ENCODE assay signal across 1 cellular context in the genomic region with DNA sequence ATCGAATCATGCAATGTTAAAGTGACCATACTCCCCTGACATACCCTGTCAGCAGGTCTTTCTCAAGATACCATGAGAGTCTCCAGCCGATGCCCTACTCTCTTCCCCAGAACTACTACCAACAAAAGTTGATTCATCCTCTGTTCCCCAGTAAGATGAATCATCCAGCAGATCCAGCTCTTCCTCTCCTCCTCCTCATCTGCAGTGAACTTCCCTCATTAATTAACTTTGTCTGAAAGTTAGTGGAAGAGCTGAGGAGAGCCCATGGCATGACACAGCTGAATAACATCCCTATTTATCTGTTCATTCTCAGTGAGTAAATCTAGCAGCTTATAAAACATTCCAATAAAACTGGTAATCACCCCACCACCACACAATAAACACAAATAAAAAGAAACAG.
TF ChIP-seq lines count a peak whose summit lies in the region.

No MANE protein-coding gene starts in this region.

TF ChIP-seq in WTC11, 78 proteins besides CTCF, POLR2A, EP300 and RAD21:
- TF ChIP-seq IRF2 (CRISPR knock-in tag; IDR thresholded peaks at IDR 0.05; ENCODE audit: borderline replicate concordance, low read depth) (no peak), KAT7 (CRISPR knock-in tag; IDR thresholded peaks at IDR 0.05; ENCODE audit: borderline replicate concordance) (no peak), RORB (CRISPR knock-in tag; IDR thresholded peaks at IDR 0.05) (no peak), ZNF219 (CRISPR knock-in tag; IDR thresholded peaks at IDR 0.05; ENCODE audit: borderline replicate concordance) (no peak), CREB1 (CRISPR knock-in tag; IDR thresholded peaks at IDR 0.05) (no peak), EMX1 (CRISPR knock-in tag; IDR thresholded peaks at IDR 0.05) (no peak), ZNF263 (CRISPR knock-in tag; IDR thresholded peaks at IDR 0.05; ENCODE audit: low read depth) (no peak), ZNF396 (CRISPR knock-in tag; IDR thresholded peaks at IDR 0.05; ENCODE audit: borderline replicate concordance) (no peak), OVOL2 (CRISPR knock-in tag; IDR thresholded peaks at IDR 0.05; ENCODE audit: borderline replicate concordance) (no peak)
- TF ChIP-seq, protein P1, sequence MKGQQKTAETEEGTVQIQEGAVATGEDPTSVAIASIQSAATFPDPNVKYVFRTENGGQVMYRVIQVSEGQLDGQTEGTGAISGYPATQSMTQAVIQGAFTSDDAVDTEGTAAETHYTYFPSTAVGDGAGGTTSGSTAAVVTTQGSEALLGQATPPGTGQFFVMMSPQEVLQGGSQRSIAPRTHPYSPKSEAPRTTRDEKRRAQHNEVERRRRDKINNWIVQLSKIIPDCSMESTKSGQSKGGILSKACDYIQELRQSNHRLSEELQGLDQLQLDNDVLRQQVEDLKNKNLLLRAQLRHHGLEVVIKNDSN (CRISPR knock-in tag; IDR thresholded peaks at IDR 0.05): no peak
- TF ChIP-seq, protein P2, sequence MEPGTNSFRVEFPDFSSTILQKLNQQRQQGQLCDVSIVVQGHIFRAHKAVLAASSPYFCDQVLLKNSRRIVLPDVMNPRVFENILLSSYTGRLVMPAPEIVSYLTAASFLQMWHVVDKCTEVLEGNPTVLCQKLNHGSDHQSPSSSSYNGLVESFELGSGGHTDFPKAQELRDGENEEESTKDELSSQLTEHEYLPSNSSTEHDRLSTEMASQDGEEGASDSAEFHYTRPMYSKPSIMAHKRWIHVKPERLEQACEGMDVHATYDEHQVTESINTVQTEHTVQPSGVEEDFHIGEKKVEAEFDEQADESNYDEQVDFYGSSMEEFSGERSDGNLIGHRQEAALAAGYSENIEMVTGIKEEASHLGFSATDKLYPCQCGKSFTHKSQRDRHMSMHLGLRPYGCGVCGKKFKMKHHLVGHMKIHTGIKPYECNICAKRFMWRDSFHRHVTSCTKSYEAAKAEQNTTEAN (CRISPR knock-in tag; IDR thresholded peaks at IDR 0.05): no peak
- TF ChIP-seq, protein P3, sequence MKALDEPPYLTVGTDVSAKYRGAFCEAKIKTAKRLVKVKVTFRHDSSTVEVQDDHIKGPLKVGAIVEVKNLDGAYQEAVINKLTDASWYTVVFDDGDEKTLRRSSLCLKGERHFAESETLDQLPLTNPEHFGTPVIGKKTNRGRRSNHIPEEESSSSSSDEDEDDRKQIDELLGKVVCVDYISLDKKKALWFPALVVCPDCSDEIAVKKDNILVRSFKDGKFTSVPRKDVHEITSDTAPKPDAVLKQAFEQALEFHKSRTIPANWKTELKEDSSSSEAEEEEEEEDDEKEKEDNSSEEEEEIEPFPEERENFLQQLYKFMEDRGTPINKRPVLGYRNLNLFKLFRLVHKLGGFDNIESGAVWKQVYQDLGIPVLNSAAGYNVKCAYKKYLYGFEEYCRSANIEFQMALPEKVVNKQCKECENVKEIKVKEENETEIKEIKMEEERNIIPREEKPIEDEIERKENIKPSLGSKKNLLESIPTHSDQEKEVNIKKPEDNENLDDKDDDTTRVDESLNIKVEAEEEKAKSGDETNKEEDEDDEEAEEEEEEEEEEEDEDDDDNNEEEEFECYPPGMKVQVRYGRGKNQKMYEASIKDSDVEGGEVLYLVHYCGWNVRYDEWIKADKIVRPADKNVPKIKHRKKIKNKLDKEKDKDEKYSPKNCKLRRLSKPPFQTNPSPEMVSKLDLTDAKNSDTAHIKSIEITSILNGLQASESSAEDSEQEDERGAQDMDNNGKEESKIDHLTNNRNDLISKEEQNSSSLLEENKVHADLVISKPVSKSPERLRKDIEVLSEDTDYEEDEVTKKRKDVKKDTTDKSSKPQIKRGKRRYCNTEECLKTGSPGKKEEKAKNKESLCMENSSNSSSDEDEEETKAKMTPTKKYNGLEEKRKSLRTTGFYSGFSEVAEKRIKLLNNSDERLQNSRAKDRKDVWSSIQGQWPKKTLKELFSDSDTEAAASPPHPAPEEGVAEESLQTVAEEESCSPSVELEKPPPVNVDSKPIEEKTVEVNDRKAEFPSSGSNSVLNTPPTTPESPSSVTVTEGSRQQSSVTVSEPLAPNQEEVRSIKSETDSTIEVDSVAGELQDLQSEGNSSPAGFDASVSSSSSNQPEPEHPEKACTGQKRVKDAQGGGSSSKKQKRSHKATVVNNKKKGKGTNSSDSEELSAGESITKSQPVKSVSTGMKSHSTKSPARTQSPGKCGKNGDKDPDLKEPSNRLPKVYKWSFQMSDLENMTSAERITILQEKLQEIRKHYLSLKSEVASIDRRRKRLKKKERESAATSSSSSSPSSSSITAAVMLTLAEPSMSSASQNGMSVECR (CRISPR knock-in tag; IDR thresholded peaks at IDR 0.05; ENCODE audit: borderline replicate concordance): no peak
- TF ChIP-seq, protein P4, sequence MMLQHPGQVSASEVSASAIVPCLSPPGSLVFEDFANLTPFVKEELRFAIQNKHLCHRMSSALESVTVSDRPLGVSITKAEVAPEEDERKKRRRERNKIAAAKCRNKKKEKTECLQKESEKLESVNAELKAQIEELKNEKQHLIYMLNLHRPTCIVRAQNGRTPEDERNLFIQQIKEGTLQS (CRISPR knock-in tag; conservative IDR thresholded peaks at IDR 0.05): no peak
- TF ChIP-seq, protein P5, sequence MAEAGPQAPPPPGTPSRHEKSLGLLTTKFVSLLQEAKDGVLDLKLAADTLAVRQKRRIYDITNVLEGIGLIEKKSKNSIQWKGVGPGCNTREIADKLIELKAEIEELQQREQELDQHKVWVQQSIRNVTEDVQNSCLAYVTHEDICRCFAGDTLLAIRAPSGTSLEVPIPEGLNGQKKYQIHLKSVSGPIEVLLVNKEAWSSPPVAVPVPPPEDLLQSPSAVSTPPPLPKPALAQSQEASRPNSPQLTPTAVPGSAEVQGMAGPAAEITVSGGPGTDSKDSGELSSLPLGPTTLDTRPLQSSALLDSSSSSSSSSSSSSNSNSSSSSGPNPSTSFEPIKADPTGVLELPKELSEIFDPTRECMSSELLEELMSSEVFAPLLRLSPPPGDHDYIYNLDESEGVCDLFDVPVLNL (CRISPR knock-in tag; IDR thresholded peaks at IDR 0.05; ENCODE audit: borderline replicate concordance, low read depth): no peak
